In genomic region chr17:67262420-67262819, GRCh38 we compare ENCODE assay signal across 18 cellular contexts. TPM values are rescaled to one million over a fixed set of nuclear protein-coding genes. Genes with fewer than 3 reads are reported as not detected.
DNase-seq lines count a peak whose midpoint lies in the region; ATAC-seq and TF ChIP-seq lines count a peak whose summit lies in the region.
"Had no signal": no experiment of that assay in that cellular context is flagged by ENCODE, and none has a peak within 500 bp of the region (broad histone marks: within the 10 kb centered on the region; RNA-seq: fewer than 3 reads in every experiment).

No MANE protein-coding gene starts in this region.

- H3K9me3 ChIP-seq in H9 (ENCODE audit: control insufficient read depth, low read depth, low read length): no peaks in the 10 kb centered on the region
- no peaks in the 10 kb centered on the region for H3K9me3 ChIP-seq in SK-N-MC (ENCODE audit: low read depth, low read length)
- H3K9me3 ChIP-seq in hepatocyte (ENCODE audit: low read depth): no peaks in the 10 kb centered on the region
- no peaks in the 10 kb centered on the region for H3K9me3 ChIP-seq in thyroid gland

- no peak overlapping the region for H3K4me2 ChIP-seq in H9 (ENCODE audit: insufficient read depth, insufficient read length, low read length)
- H3K4me2 ChIP-seq in hepatocyte: no peak overlapping the region

- H3K56ac ChIP-seq in H9 (ENCODE audit: insufficient read length, low read depth, low read length): no peak overlapping the region

- no peaks in the 10 kb centered on the region for H3K23me2 ChIP-seq in H9 (ENCODE audit: insufficient read length, low read depth, low read length, poor library complexity, severe bottlenecking)

- WGBS in H9 (ENCODE audit: extremely low coverage, insufficient read length, low lambda C conversion rate): no CpG with 5 or more reads among the region's 6 CpGs
- WGBS in hepatocyte (ENCODE audit: low lambda C conversion rate, missing lambda C conversion rate): 57% methylated on average over 6 of the region's 6 CpGs
- 75 to 78% methylated on average over 6 of the region's 6 CpGs for WGBS in thyroid gland, 2 donors

- H3K79me1 ChIP-seq in H9 (ENCODE audit: insufficient read depth, low read depth, low read length, poor library complexity, severe bottlenecking): no peaks in the 10 kb centered on the region

- H4K8ac ChIP-seq in H9 (replicated peaks; ENCODE audit: insufficient read length, low read depth, low read length): no peak overlapping the region

- no peak for ATAC-seq in HG02678 (IDR thresholded peaks at IDR 0.05; ENCODE audit: unreplicated experiment)
- ATAC-seq in HG03108 (IDR thresholded peaks at IDR 0.05; ENCODE audit: unreplicated experiment): no peak

- H3K14ac ChIP-seq in H9 (ENCODE audit: insufficient read depth, low read length): no peak overlapping the region

- no peak overlapping the region for H2BK5ac ChIP-seq in H9 (ENCODE audit: insufficient read length, low read length)

- no peak for TF ChIP-seq CTCF in H9 (conservative IDR thresholded peaks at IDR 0.05)
- no peak for TF ChIP-seq CTCF in hepatocyte (IDR thresholded peaks at IDR 0.05; ENCODE audit: poor library complexity)
- TF ChIP-seq CTCF in thyroid gland (IDR thresholded peaks at IDR 0.05): no peak

- intact Hi-C loops in thyroid gland (cut with DNase I): no loop called here

- H4K20me1 ChIP-seq in H9 (ENCODE audit: control insufficient read depth, insufficient read depth, insufficient read length): no peaks in the 10 kb centered on the region
- H4K20me1 ChIP-seq in hepatocyte (ENCODE audit: insufficient read depth, poor library complexity, severe bottlenecking): no peaks in the 10 kb centered on the region

- H2AFZ ChIP-seq in H9 (ENCODE audit: low read length) (no peak overlapping the region), hepatocyte (no peak overlapping the region)

- no peak overlapping the region for H3T11ph ChIP-seq in H9 (ENCODE audit: low read length)

- no peaks in the 10 kb centered on the region for H3K9me2 ChIP-seq in hepatocyte (replicated peaks; ENCODE audit: insufficient read depth)

- no peak overlapping the region for H2BK12ac ChIP-seq in H9 (ENCODE audit: insufficient read length, low read depth, low read length)

- peak; percentile 10 for DNase-seq in H9
- DNase-seq in SK-N-MC (ENCODE audit: low read depth, low spot score): no peak
- peak; percentile 62 for DNase-seq in hepatocyte (ENCODE audit: low spot score)
- DNase-seq in thyroid gland: no peak
- no peak for DNase-seq in SK-N-DZ (ENCODE audit: low spot score)
- DNase-seq: COR-L47; DMS 273 treated with DMSO at 0.1 percent for 48 hours; DND-41; HFFc6; MV-4-11; NCI-H1694 treated with DMSO at 0.1 percent for 48 hours; NCI-H446 treated with DMSO at 0.1 percent for 48 hours; NK-92 treated with Interleukin-12 subunit alpha and Interleukin-12 subunit beta, amount 100 ng/mL, for 24 hours; Right ventricle myocardium superior had no signal

- no peak overlapping the region for H2AK5ac ChIP-seq in H9 (ENCODE audit: insufficient read length, low read length)

- no peak overlapping the region for H4K91ac ChIP-seq in H9 (ENCODE audit: insufficient read length, low read depth, low read length)

- H3K4me3 Mint-ChIP-seq in H9: no peak overlapping the region
- H3K4me3 Mint-ChIP-seq: HFFc6 had no signal

- H3K9ac ChIP-seq in H9 (ENCODE audit: extremely low read depth, insufficient read length, low read length) (no peak overlapping the region), SK-N-MC (ENCODE audit: insufficient read length) (no peak overlapping the region)
- H3K9ac ChIP-seq: KMS-11 had no signal

- H2BK15ac ChIP-seq in H9 (ENCODE audit: low read depth, low read length): no peak overlapping the region

- no peaks in the 10 kb centered on the region for H3K27me3 ChIP-seq in H9 (ENCODE audit: insufficient read depth, low read length)
- H3K27me3 ChIP-seq in hepatocyte: no peaks in the 10 kb centered on the region
- no peaks in the 10 kb centered on the region for H3K27me3 ChIP-seq in thyroid gland

- no peaks in the 10 kb centered on the region for H3K27me3 Mint-ChIP-seq in H9 (ENCODE audit: low read depth)

- H3K79me2 ChIP-seq in H9 (ENCODE audit: insufficient read depth, low read length): no peaks in the 10 kb centered on the region
- no peaks in the 10 kb centered on the region for H3K79me2 ChIP-seq in hepatocyte

- peaks cover 23 to 28% of the 10 kb centered on the region in 2 experiments for H3K4me1 Mint-ChIP-seq in H9

- no peaks in the 10 kb centered on the region; the same call in 1 of the 2 replicates for H3K4me1 ChIP-seq in H9 (ENCODE audit: insufficient read depth, low read length)
- peaks cover 12% of the 10 kb centered on the region for H3K4me1 ChIP-seq in hepatocyte (ENCODE audit: insufficient read depth)
- peaks cover 14 to 18% of the 10 kb centered on the region in 2 donors for H3K4me1 ChIP-seq in thyroid gland

- H2BK120ac ChIP-seq in H9 (ENCODE audit: low read depth, low read length, poor library complexity, severe bottlenecking): no peak overlapping the region

- H2BK20ac ChIP-seq in H9 (ENCODE audit: low read depth, low read length, poor library complexity, severe bottlenecking): no peak overlapping the region

- no peaks in the 10 kb centered on the region for H3K9me3 Mint-ChIP-seq in H9
- H3K9me3 Mint-ChIP-seq: HFFc6 had no signal

- H3K36me3 ChIP-seq in SK-N-MC (ENCODE audit: insufficient read depth, low read length) (no peaks in the 10 kb centered on the region), hepatocyte (replicated peaks; ENCODE audit: insufficient read depth, low read depth) (no peaks in the 10 kb centered on the region), thyroid gland (no peaks in the 10 kb centered on the region)

- H3K4me3 ChIP-seq in SK-N-MC: no peak overlapping the region
- H3K4me3 ChIP-seq in hepatocyte: no peak overlapping the region
- H3K4me3 ChIP-seq in thyroid gland (replicated peaks in 1 of 3): no peak overlapping the region

- no peak overlapping the region for H4K5ac ChIP-seq in H9 (ENCODE audit: insufficient read length, low read depth, low read length)

- peak overlapping the region in 1 of 3 experiments; percentile 12; a peak in 1 of 7 replicates for H3K27ac Mint-ChIP-seq in H9
- H3K27ac Mint-ChIP-seq: HFFc6 had no signal

- H3K4ac ChIP-seq in H9 (ENCODE audit: low read depth, low read length): no peak overlapping the region

- no peaks in the 10 kb centered on the region for H3K36me3 Mint-ChIP-seq in H9 (ENCODE audit: insufficient read depth in 1 of 3, low read depth in 3 of 3)

- no peak overlapping the region for H3K18ac ChIP-seq in H9 (ENCODE audit: insufficient read length, low read depth, low read length)

- H3K27ac ChIP-seq in H9 (ENCODE audit: insufficient read length, low read depth, low read length) (no peak overlapping the region), SK-N-MC (peak overlapping the region; percentile 76), hepatocyte (peak overlapping the region; percentile 66), thyroid gland (peak overlapping the region in 2 of 3 donors; percentile 28 to 41)
- H3K27ac ChIP-seq: C4-2B, KMS-11 had no signal

- no peak overlapping the region for H3K23ac ChIP-seq in H9 (ENCODE audit: insufficient read length, low read depth, low read length)

- no peak for TF ChIP-seq POLR2A in thyroid gland (IDR thresholded peaks at IDR 0.05)

RNA-seq across cellular contexts. Expression of gene HELZ, which starts 17.4 kb away (rescaled TPM):
- total RNA-seq in H9 (2021): 49.3 and 49.8 TPM in 2 replicates
- 47.1 and 77.2 TPM in 2 replicates for total RNA-seq in hepatocyte
- polyA plus RNA-seq in hepatocyte: 32.7 and 34.1 TPM in 2 replicates
- 100 to 1,000 TPM in 1 of 4 donors, 10 to 100 TPM in 3; 63.4 to 134 (median 88.2) TPM for total RNA-seq in thyroid gland
- polyA plus RNA-seq in SK-N-DZ (2014; cell fraction: cytosol; rRNA removed): 12.2 and 13.6 TPM in 2 replicates
- 5.8 and 9.7 TPM in 2 replicates for polyA plus RNA-seq in SK-N-DZ (2014; cell fraction: nucleus; rRNA removed)

Comparison
In these comparisons a context has a peak if more than half of its experiments do, and no peak if none do; other contexts are left out.
1. DNase-seq: peak in H9 (single experiment) and hepatocyte (single experiment); none in SK-N-MC (single experiment), thyroid gland (0 of 2) and SK-N-DZ (single experiment).